Comparison of ENCODE assay signal across 11 cellular contexts in genomic region chr3:58351920-58352319, GRCh38. TPM values are rescaled to one million over a fixed set of nuclear protein-coding genes. Genes with fewer than 3 reads are reported as not detected.
DNase-seq lines count a peak whose midpoint lies in the region; ATAC-seq, FAIRE-seq and TF ChIP-seq lines count a peak whose summit lies in the region.
"Had no signal": no experiment of that assay in that cellular context is flagged by ENCODE, and none has a peak within 500 bp of the region (broad histone marks: within the 10 kb centered on the region; RNA-seq: fewer than 3 reads in every experiment).

No MANE protein-coding gene starts in this region.

- peaks cover 84% of the 10 kb centered on the region for H3K79me2 ChIP-seq in OCI-LY7 (ENCODE audit: insufficient read depth, low read depth, low read length)

- H3K36me3 ChIP-seq in OCI-LY7 (ENCODE audit: insufficient read depth, low read length), result peaks cover 50% of the 10 kb centered on the region

- H3K4me3 ChIP-seq in OCI-LY7 (ENCODE audit: low read depth, low read length, poor library complexity, severe bottlenecking), result peak overlapping the region; percentile 62

- H3K4me2 ChIP-seq in OCI-LY7 (ENCODE audit: low read length), result peak overlapping the region; percentile 85

- no peaks in the 10 kb centered on the region for H3K9me2 ChIP-seq in OCI-LY7 (ENCODE audit: insufficient read depth, low read length)

- in situ Hi-C loops in GM13977 (cut with MboI; ENCODE audit: low pct_unique_long_range_greater_than_20kb, low sequenced_read_pairs, unreplicated experiment), result no loop called here

- H4K20me1 ChIP-seq in OCI-LY7 (ENCODE audit: insufficient read depth, low read length), result no peaks in the 10 kb centered on the region

- FAIRE-seq in GM12891 (lab: Jason Lieb, UNC), result peak; percentile 92

- no peak for TF ChIP-seq POLR2A in GM12891 (IDR thresholded peaks at IDR 0.05; ENCODE audit: low read depth, low read length)

- no peak for ATAC-seq in GM19452 (IDR thresholded peaks at IDR 0.05; ENCODE audit: unreplicated experiment)
- ATAC-seq in GM18520 (IDR thresholded peaks at IDR 0.05; ENCODE audit: unreplicated experiment), result no peak
- ATAC-seq: foreskin keratinocyte had no signal

- TF ChIP-seq CTCF in OCI-LY7 (conservative IDR thresholded peaks at IDR 0.05; ENCODE audit: low read length), result no peak
- no peak for TF ChIP-seq CTCF in GM13977 (IDR thresholded peaks at IDR 0.05; ENCODE audit: extremely low read depth, insufficient read depth, missing control alignments)

- POLR2A ChIA-PET in OCI-LY7 (lab: Charles Lee), result interaction anchor here (0.6 to 13.7 kb wide), 9 partner anchors 12 to 1283 kb away, joined by 3 to 711 read pairs (median 3); partner anchors contain the start of genes HTD2, PXK and RPP14

- BruUV-seq in OCI-LY7 (replicated peaks; lab: Mats Ljungman, UMichigan), result no TSS peak

- intact Hi-C loops in OCI-LY7 (cut with micrococcal nuclease; ENCODE audit: unreplicated experiment), result no loop called here

- DNase-seq in DMS 273 (lab: John Stamatoyannopoulos, UW; ENCODE audit: unreplicated experiment) (peak; percentile 6), DMS 273 treated with DMSO at 0.1 percent for 48 hours (lab: John Stamatoyannopoulos, UW) (no peak), GM12891 (ENCODE audit: insufficient read length, low spot score) (no peak), OCI-LY7 (ENCODE audit: low spot score) (peak; percentile 55), iPS-NIHi7 (ENCODE audit: extremely low spot score) (peak; percentile 25), GM13977 (ENCODE audit: low spot score) (no peak)
- DNase-seq: foreskin keratinocyte, NCI-H2081 treated with DMSO at 0.1 percent for 48 hours had no signal

- H3K9me3 ChIP-seq in OCI-LY7 (ENCODE audit: low read length), result no peaks in the 10 kb centered on the region

- H3K27ac ChIP-seq in OCI-LY7 (ENCODE audit: low read depth, low read length, poor library complexity, severe bottlenecking), result peak overlapping the region; percentile 99
- H3K27ac ChIP-seq: 22Rv1, foreskin keratinocyte had no signal

- no peak overlapping the region for H2AFZ ChIP-seq in OCI-LY7 (ENCODE audit: low read length)

- peaks cover 98% of the 10 kb centered on the region for H3K4me1 ChIP-seq in OCI-LY7 (ENCODE audit: insufficient read depth, low read length, poor library complexity, severe bottlenecking)
- H3K4me1 ChIP-seq: foreskin keratinocyte had no signal

- CTCF ChIA-PET in OCI-LY7 (lab: Charles Lee; ENCODE audit: unreplicated experiment), result interaction anchor here (0.7 to 2.0 kb wide), 4 partner anchors 10 to 18 kb away, joined by 4 to 7 read pairs (median 6); no protein-coding TSS in a partner anchor

TF ChIP-seq in GM12891, 5 proteins besides CTCF, POLR2A, EP300 and RAD21:
- no peak for TF ChIP-seq SPI1 (IDR thresholded peaks at IDR 0.05; ENCODE audit: low read depth, low read length)
- TF ChIP-seq POLR2AphosphoS5 (IDR thresholded peaks at IDR 0.05; ENCODE audit: low read depth, low read length), result no peak
- no peak for TF ChIP-seq TAF1 (IDR thresholded peaks at IDR 0.05; ENCODE audit: low read depth, low read length)
- TF ChIP-seq POU2F2 (IDR thresholded peaks at IDR 0.05; ENCODE audit: low read depth, low read length), result no peak
- no peak for TF ChIP-seq PAX5 (IDR thresholded peaks at IDR 0.05; ENCODE audit: insufficient read depth, low read length, severe bottlenecking)
TF ChIP-seq in GM12891: peak in this region for 0.

RNA-seq across cellular contexts. Expression of gene PXK, which starts 19.2 kb away (rescaled TPM):
- polyA plus RNA-seq in GM12891 (2012; ENCODE audit: low read depth, missing spikeins), result 9.5 TPM
- 51.3 and 68.7 TPM in 2 replicates for total RNA-seq in OCI-LY7 (2014; rRNA removed; shearing (Covaris generic))
- total RNA-seq in OCI-LY7 (2022), result 125 and 146 TPM in 2 replicates

RNA-seq across cellular contexts. Expression of gene HTD2, which starts 45.6 kb away (rescaled TPM):
- polyA plus RNA-seq in GM12891 (2012; ENCODE audit: low read depth, missing spikeins), result 2.8 TPM
- 6.4 and 10.0 TPM in 2 replicates for total RNA-seq in OCI-LY7 (2014; rRNA removed; shearing (Covaris generic))
- 8.0 and 13.0 TPM in 2 replicates for total RNA-seq in OCI-LY7 (2022)

RNA-seq across cellular contexts. Expression of gene RPP14, which starts 45.9 kb away (rescaled TPM):
- 5.9 TPM for polyA plus RNA-seq in GM12891 (2012; ENCODE audit: low read depth, missing spikeins)
- total RNA-seq in OCI-LY7 (2014; rRNA removed; shearing (Covaris generic)), result 10.2 and 12.8 TPM in 2 replicates
- total RNA-seq in OCI-LY7 (2022), result 20.3 and 21.3 TPM in 2 replicates

Comparison
In these comparisons a context has a peak if more than half of its experiments do, and no peak if none do; other contexts are left out.
1. DNase-seq: peak in DMS 273 (single experiment), OCI-LY7 (single experiment) and iPS-NIHi7 (single experiment); none in DMS 273 treated with DMSO at 0.1 percent for 48 hours (single experiment), GM12891 (single experiment) and GM13977 (single experiment).